In genomic region chr2:162327806-162328205, GRCh38 we compare ENCODE assay signal across 1 cellular context.
TF ChIP-seq lines count a peak whose summit lies in the region.

No MANE protein-coding gene starts in this region.

TF ChIP-seq in HepG2, 621 proteins besides CTCF, POLR2A, EP300 and RAD21:
- no peak for TF ChIP-seq ZSCAN30 (CRISPR knock-in tag; IDR thresholded peaks at IDR 0.05)
- 0 out of 2 replicates have a peak, but pooled peaks have one; percentile 30 for TF ChIP-seq HES4 (CRISPR knock-in tag; IDR thresholded peaks at IDR 0.05; ENCODE audit: borderline replicate concordance)
- TF ChIP-seq ZFP91 (CRISPR knock-in tag; IDR thresholded peaks at IDR 0.05; ENCODE audit: borderline replicate concordance): 0 out of 2 replicates have a peak, but pooled peaks have one; percentile 21
